ENCODE assay signal across 22 cellular contexts in genomic region chr1:73953186-73953585, GRCh38.
"Had no signal": no experiment of that assay in that cellular context is flagged by ENCODE, and none has a peak within 500 bp of the region (broad histone marks: within the 10 kb centered on the region; RNA-seq: fewer than 3 reads in every experiment).

No MANE protein-coding gene starts in this region.

- ATAC-seq: effector memory CD8-positive, alpha-beta T cell; esophagus mucosa; gastrocnemius medialis; heart right ventricle; left cardiac atrium; left lung; left ventricle myocardium superior; naive thymus-derived CD4-positive, alpha-beta T cell; natural killer cell had no signal

- DNase-seq: cortex of kidney; effector CD8-positive, alpha-beta T cell; effector memory CD8-positive, alpha-beta T cell; endodermal cell; erythroblast; esophagus squamous epithelium; foreskin fibroblast; foreskin melanocyte; gastrocnemius medialis; glutamatergic neuron; head of caudate nucleus; heart right ventricle; hippocampal formation; left cardiac atrium; left lung; left ventricle myocardium superior; mammary epithelial cell; mesendoderm; midbrain; naive thymus-derived CD4-positive, alpha-beta T cell; natural killer cell had no signal
